ENCODE assay signal across 14 cellular contexts in genomic region chr4:135124196-135124595, GRCh38.
DNase-seq lines count a peak whose midpoint lies in the region; ATAC-seq and TF ChIP-seq lines count a peak whose summit lies in the region.
"Had no signal": no experiment of that assay in that cellular context is flagged by ENCODE, and none has a peak within 500 bp of the region (broad histone marks: within the 10 kb centered on the region; RNA-seq: fewer than 3 reads in every experiment).

No MANE protein-coding gene starts in this region.

- H3K27ac Mint-ChIP-seq in chondrocyte (ENCODE audit: unreplicated experiment), result peak overlapping the region; percentile 60
- H3K27ac Mint-ChIP-seq: CD14-positive monocyte; CD8-positive, alpha-beta T cell; HFFc6 had no signal

- TF ChIP-seq CTCF in chondrocyte (IDR thresholded peaks at IDR 0.05), result no peak

- H3K79me1 ChIP-seq in neuronal stem cell (ENCODE audit: low read depth, low read length), result no peaks in the 10 kb centered on the region

- no peak overlapping the region for H2BK5ac ChIP-seq in neuronal stem cell (ENCODE audit: low read length)

- H3K9me3 Mint-ChIP-seq in chondrocyte (ENCODE audit: low read depth), result peaks cover 3% of the 10 kb centered on the region
- H3K9me3 Mint-ChIP-seq: HFFc6 had no signal

- H4K8ac ChIP-seq in neuronal stem cell (ENCODE audit: low read depth, low read length), result no peak overlapping the region

- no peak overlapping the region for H2BK120ac ChIP-seq in neuronal stem cell (ENCODE audit: low read depth, low read length)

- no peak overlapping the region for H3K9ac ChIP-seq in neuronal stem cell (ENCODE audit: low read depth, low read length, poor library complexity)

- no peaks in the 10 kb centered on the region for H3K27me3 Mint-ChIP-seq in chondrocyte (ENCODE audit: low read depth)

- no peaks in the 10 kb centered on the region for H3K36me3 ChIP-seq in neuronal stem cell (replicated peaks in 1 of 2; ENCODE audit: control insufficient read depth in 2 of 2, insufficient read depth in 2 of 2, low read length in 2 of 2)

- H3K14ac ChIP-seq in neuronal stem cell (ENCODE audit: low read length), result no peak overlapping the region

- H3K4me3 ChIP-seq in neuronal stem cell (ENCODE audit: low read length in 2 of 2), result no peak overlapping the region

- no peak overlapping the region for H3K4me3 Mint-ChIP-seq in chondrocyte (ENCODE audit: unreplicated experiment)
- H3K4me3 Mint-ChIP-seq: CD14-positive monocyte; CD8-positive, alpha-beta T cell; HFFc6 had no signal

- no peak overlapping the region for H3K23ac ChIP-seq in neuronal stem cell (ENCODE audit: low read depth, low read length, poor library complexity)

- no peak overlapping the region for H3K18ac ChIP-seq in neuronal stem cell (ENCODE audit: low read length)

- no peak for ATAC-seq in GM19351 (IDR thresholded peaks at IDR 0.05; ENCODE audit: unreplicated experiment)
- ATAC-seq: CD8-positive, alpha-beta T cell had no signal

- no peak overlapping the region for H3K4me2 ChIP-seq in neuronal stem cell (ENCODE audit: insufficient read depth, low read length, poor library complexity, severe bottlenecking)

- H3K4me1 Mint-ChIP-seq in chondrocyte (ENCODE audit: low read depth), result peaks cover 20% of the 10 kb centered on the region
- H3K4me1 Mint-ChIP-seq: CD14-positive monocyte had no signal

- no peaks in the 10 kb centered on the region for H3K27me3 ChIP-seq in neuronal stem cell (ENCODE audit: control insufficient read depth in 3 of 3, insufficient read depth in 3 of 3, low read depth in 1 of 3, low read length in 3 of 3)

- DNase-seq in OCI-M1 (lab: John Stamatoyannopoulos, UW) (peak; percentile 58), chondrocyte (ENCODE audit: low spot score) (no peak), neuronal stem cell (ENCODE audit: low spot score) (no peak), NCI-H748 (lab: John Stamatoyannopoulos, UW; ENCODE audit: unreplicated experiment) (no peak), NCI-H187 (lab: John Stamatoyannopoulos, UW) (no peak), retina (no peak)
- DNase-seq: CD8-positive, alpha-beta T cell; COR-L47; DND-41; GDM1; HCEC 1CT; HFFc6 had no signal

- H2BK15ac ChIP-seq in neuronal stem cell (ENCODE audit: low read length), result no peak overlapping the region

- no peaks in the 10 kb centered on the region for H3K9me3 ChIP-seq in neuronal stem cell (replicated peaks in 1 of 2; ENCODE audit: control insufficient read depth in 2 of 2, insufficient read depth in 1 of 2, low read depth in 1 of 2, low read length in 2 of 2)

- no peak overlapping the region for H2AK5ac ChIP-seq in neuronal stem cell (ENCODE audit: low read depth, low read length)

- no peak overlapping the region for H3K27ac ChIP-seq in neuronal stem cell (replicated peaks; ENCODE audit: low read length)

- no peak overlapping the region for H3K4ac ChIP-seq in neuronal stem cell (ENCODE audit: low read length)

- no peaks in the 10 kb centered on the region for H3K4me1 ChIP-seq in neuronal stem cell (ENCODE audit: control insufficient read depth in 2 of 2, insufficient read depth in 1 of 2, low read depth in 1 of 2, low read length in 2 of 2)

- H2BK12ac ChIP-seq in neuronal stem cell (ENCODE audit: low read length), result no peak overlapping the region

- H2AFZ ChIP-seq in neuronal stem cell (ENCODE audit: low read length), result peak overlapping the region; percentile 64

- H4K91ac ChIP-seq in neuronal stem cell (ENCODE audit: low read depth, low read length, poor library complexity), result no peak overlapping the region

- H3K36me3 Mint-ChIP-seq in chondrocyte (ENCODE audit: low read depth), result no peaks in the 10 kb centered on the region
- H3K36me3 Mint-ChIP-seq: CD14-positive monocyte; CD8-positive, alpha-beta T cell had no signal
